In the genomic region with DNA sequence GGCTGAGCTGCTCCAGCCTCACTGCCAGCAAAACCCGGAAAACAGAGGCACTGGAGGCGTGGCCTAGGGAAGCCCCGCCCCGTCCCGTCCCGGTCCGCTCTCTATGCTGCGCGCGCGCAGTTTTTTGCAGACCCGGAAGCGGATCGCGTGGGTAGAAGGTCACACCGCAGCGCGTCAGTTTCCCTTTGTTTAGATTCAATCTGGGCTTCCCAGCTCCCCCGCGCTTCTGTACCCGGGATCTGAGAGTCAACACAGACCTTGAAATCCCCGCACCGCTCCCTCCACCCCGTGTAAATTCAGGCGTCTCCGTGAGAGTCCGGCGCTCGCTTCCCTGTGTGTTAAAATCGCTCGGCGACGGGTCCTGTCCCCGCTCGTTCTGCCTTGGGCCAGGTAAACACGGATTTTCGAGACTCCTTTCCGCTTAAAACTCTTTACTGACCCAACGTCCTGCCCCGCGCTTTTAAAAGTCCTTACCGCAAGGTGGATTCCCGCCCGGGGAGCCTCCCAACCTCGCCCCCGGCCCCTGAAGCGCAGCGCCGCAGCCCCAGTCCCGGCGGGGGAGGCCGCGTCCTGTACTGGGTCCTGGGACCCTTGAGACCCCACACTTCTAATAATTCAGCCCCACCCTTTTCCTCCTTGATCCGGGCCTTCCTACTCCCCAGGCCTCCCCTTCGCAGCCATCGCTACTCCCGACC, we compare ENCODE assay signal across 8 cellular contexts. TPM values are rescaled to one million over a fixed set of nuclear protein-coding genes. Genes with fewer than 3 reads are reported as not detected.
DNase-seq lines count a peak whose midpoint lies in the region; ATAC-seq, FAIRE-seq and TF ChIP-seq lines count a peak whose summit lies in the region.

A gene (plus strand): TSS at position 127 of the 695 bp plus-strand sequence. CDS start 12,930 bp downstream, outside the sequence.

- no peaks in the 10 kb centered on the region for H3K27me3 Mint-ChIP-seq in astrocyte (ENCODE audit: low read depth, unreplicated experiment)

- no peaks in the 10 kb centered on the region for H3K4me1 Mint-ChIP-seq in astrocyte (ENCODE audit: low read depth, unreplicated experiment)

- no peaks in the 10 kb centered on the region for H3K36me3 ChIP-seq in astrocyte (ENCODE audit: insufficient read depth, low read length)

- H3K4me1 ChIP-seq in astrocyte (ENCODE audit: insufficient read depth, low read length) = no peaks in the 10 kb centered on the region

- TF ChIP-seq CTCF in AG10803 (conservative IDR thresholded peaks at IDR 0.05; ENCODE audit: low read length) (no peak), astrocyte (IDR thresholded peaks at IDR 0.05; ENCODE audit: insufficient read depth, low read depth, low read length) (no peak)

- H3K4me3 ChIP-seq in AG10803 (ENCODE audit: low read length) (peak within 1 kb of the TSS; percentile 85), astrocyte (ENCODE audit: insufficient read depth, low read depth, low read length) (peak within 1 kb of the TSS; percentile 95)

- FAIRE-seq in astrocyte (lab: Jason Lieb, UNC) = no peak

- no peaks in the 10 kb centered on the region for H4K20me1 ChIP-seq in astrocyte (ENCODE audit: insufficient read depth, low read length)

- peak; percentile 76 for DNase-seq in AG10803 (ENCODE audit: low read depth)
- DNase-seq in NCI-H1048 (lab: John Stamatoyannopoulos, UW) = peak; percentile 86
- peak; percentile 59 for DNase-seq in T-helper 22 cell (ENCODE audit: low read depth)
- peak; percentile 71 for DNase-seq in astrocyte (ENCODE audit: low read depth)
- DNase-seq in hippocampal formation (lab: John Stamatoyannopoulos, UW) = peak; percentile 79 to 86
- peak; percentile 90 for DNase-seq in putamen (ENCODE audit: low spot score)
- DNase-seq in ureter (ENCODE audit: low spot score) = peak; percentile 93

- no peaks in the 10 kb centered on the region for H3K27me3 ChIP-seq in astrocyte (ENCODE audit: insufficient read depth, low read length)

- H3K27ac Mint-ChIP-seq in astrocyte (ENCODE audit: unreplicated experiment) = peak within 1 kb of the TSS; percentile 93

- H2AFZ ChIP-seq in astrocyte (ENCODE audit: low read depth, low read length) = peak within 1 kb of the TSS; percentile 86

- H3K9me3 Mint-ChIP-seq in astrocyte (ENCODE audit: unreplicated experiment) = peaks cover 23% of the 10 kb centered on the region

- peak within 1 kb of the TSS; percentile 90 for H3K27ac ChIP-seq in astrocyte (ENCODE audit: low read depth, low read length)

- peak within 1 kb of the TSS; percentile 99 for H3K4me3 Mint-ChIP-seq in astrocyte (ENCODE audit: unreplicated experiment)

- H3K4me2 ChIP-seq in astrocyte (ENCODE audit: low read length) = peak within 1 kb of the TSS; percentile 100

- peaks cover 3% of the 10 kb centered on the region for H3K79me2 ChIP-seq in astrocyte (ENCODE audit: insufficient read depth, low read length)

- H3K9ac ChIP-seq in astrocyte (ENCODE audit: low read length) = peak within 1 kb of the TSS; percentile 98

- H3K9me3 ChIP-seq in astrocyte (ENCODE audit: insufficient read depth, low read depth, low read length) = peaks cover 21% of the 10 kb centered on the region

- peaks cover 24% of the 10 kb centered on the region for H3K36me3 Mint-ChIP-seq in astrocyte (ENCODE audit: low read depth, unreplicated experiment)

- ATAC-seq in GM19455 (IDR thresholded peaks at IDR 0.05; ENCODE audit: unreplicated experiment) = peak; percentile 85

RNA-seq across cellular contexts. Expression of the gene that starts here (rescaled TPM):
- total RNA-seq in astrocyte = 5.7 and 5.8 TPM in 2 replicates
- total RNA-seq in ureter = 6.9 TPM

Comparison
In these comparisons a context has a peak if more than half of its experiments do, and no peak if none do; other contexts are left out.
1. Peak in every context shown above with its lines: DNase-seq, ATAC-seq, H3K4me3 ChIP-seq and H3K27ac ChIP-seq.